Comparison of ENCODE assay signal across 7 cellular contexts in the genomic region with DNA sequence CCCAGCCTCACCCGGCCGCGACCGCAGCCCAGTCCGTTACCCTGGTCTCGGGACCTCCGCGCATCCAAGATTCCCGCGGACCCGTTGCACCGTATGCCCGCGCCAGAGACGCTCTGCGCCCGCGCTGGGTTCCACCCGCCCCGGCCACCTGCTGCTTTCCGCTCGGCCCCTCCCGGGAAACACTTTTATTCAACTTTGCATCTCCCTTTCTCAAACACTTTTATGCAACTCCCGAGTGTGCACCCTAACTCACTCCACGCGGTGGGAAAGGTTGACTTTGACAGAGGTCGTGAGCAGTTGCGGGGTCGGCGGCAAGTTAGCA. TPM values are rescaled to one million over a fixed set of nuclear protein-coding genes. Genes with fewer than 3 reads are reported as not detected.
A peak's percentile ranks its signal among the peaks of the same experiment; 100 is the strongest.
DNase-seq lines count a peak whose midpoint lies in the region; ATAC-seq, FAIRE-seq and TF ChIP-seq lines count a peak whose summit lies in the region.

A gene with protein sequence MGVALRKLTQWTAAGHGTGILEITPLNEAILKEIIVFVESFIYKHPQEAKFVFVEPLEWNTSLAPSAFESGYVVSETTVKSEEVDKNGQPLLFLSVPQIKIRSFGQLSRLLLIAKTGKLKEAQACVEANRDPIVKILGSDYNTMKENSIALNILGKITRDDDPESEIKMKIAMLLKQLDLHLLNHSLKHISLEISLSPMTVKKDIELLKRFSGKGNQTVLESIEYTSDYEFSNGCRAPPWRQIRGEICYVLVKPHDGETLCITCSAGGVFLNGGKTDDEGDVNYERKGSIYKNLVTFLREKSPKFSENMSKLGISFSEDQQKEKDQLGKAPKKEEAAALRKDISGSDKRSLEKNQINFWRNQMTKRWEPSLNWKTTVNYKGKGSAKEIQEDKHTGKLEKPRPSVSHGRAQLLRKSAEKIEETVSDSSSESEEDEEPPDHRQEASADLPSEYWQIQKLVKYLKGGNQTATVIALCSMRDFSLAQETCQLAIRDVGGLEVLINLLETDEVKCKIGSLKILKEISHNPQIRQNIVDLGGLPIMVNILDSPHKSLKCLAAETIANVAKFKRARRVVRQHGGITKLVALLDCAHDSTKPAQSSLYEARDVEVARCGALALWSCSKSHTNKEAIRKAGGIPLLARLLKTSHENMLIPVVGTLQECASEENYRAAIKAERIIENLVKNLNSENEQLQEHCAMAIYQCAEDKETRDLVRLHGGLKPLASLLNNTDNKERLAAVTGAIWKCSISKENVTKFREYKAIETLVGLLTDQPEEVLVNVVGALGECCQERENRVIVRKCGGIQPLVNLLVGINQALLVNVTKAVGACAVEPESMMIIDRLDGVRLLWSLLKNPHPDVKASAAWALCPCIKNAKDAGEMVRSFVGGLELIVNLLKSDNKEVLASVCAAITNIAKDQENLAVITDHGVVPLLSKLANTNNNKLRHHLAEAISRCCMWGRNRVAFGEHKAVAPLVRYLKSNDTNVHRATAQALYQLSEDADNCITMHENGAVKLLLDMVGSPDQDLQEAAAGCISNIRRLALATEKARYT (minus strand): TSS at position 126 of the 322 bp plus-strand sequence. CDS start 3,937 bp downstream, outside the sequence.

- peak within 1 kb of the TSS; percentile 67 for H3K4me3 Mint-ChIP-seq in activated CD8-positive, alpha-beta memory T cell treated with anti-CD3 and anti-CD28 coated beads, Interleukin-2, amount 10 ng/mL, durations not matched to agents 7 days and 5 days

- in situ Hi-C loops in G401 (cut with HindIII; ENCODE audit: low sequenced_read_pairs) = no loop called here

- CTCF ChIA-PET in activated CD8-positive, alpha-beta memory T cell treated with anti-CD3 and anti-CD28 coated beads, Interleukin-2, amount 10 ng/mL, durations not matched to agents 7 days and 5 days (lab: Charles Lee) = no interaction called here

- no peak within 1 kb of the TSS for H3K27ac Mint-ChIP-seq in activated CD8-positive, alpha-beta memory T cell treated with anti-CD3 and anti-CD28 coated beads, Interleukin-2, amount 10 ng/mL, durations not matched to agents 7 days and 5 days

- no peak for ATAC-seq in activated CD8-positive, alpha-beta memory T cell treated with anti-CD3 and anti-CD28 coated beads, Interleukin-2, amount 10 ng/mL, durations not matched to agents 7 days and 5 days
- no peak for ATAC-seq in HG03342 (IDR thresholded peaks at IDR 0.05; ENCODE audit: unreplicated experiment)

- TF ChIP-seq CTCF in HFF-Myc (IDR thresholded peaks at IDR 0.05; ENCODE audit: low read depth, low read length, missing control alignments) = no peak

- 3 to 5% (median 3%) methylated on average over 29 to 30 of the region's 30 CpGs for WGBS in small intestine, 3 donors

- H3K9me3 ChIP-seq in iPS-15b (ENCODE audit: control insufficient read depth, insufficient read depth, low read length) = no peaks in the 10 kb centered on the region
- no peaks in the 10 kb centered on the region for H3K9me3 ChIP-seq in small intestine (ENCODE audit: control insufficient read depth, low read depth)

- H3K4me3 ChIP-seq in HFF-Myc (replicated peaks; ENCODE audit: low read depth, low read length) (peak within 1 kb of the TSS; percentile 65), iPS-15b (ENCODE audit: low read depth, low read length) (peak within 1 kb of the TSS; percentile 92), small intestine (ENCODE audit: low read depth in 1 of 2, low read length in 2 of 2) (peak within 1 kb of the TSS; percentile 19 to 49)

- H3K4me1 Mint-ChIP-seq in activated CD8-positive, alpha-beta memory T cell treated with anti-CD3 and anti-CD28 coated beads, Interleukin-2, amount 10 ng/mL, durations not matched to agents 7 days and 5 days = peaks cover 14% of the 10 kb centered on the region

- no peaks in the 10 kb centered on the region for H3K36me3 ChIP-seq in iPS-15b (ENCODE audit: control insufficient read depth, insufficient read depth, low read length)
- H3K36me3 ChIP-seq in small intestine (ENCODE audit: control insufficient read depth in 2 of 2, insufficient read depth in 2 of 2, low read length in 2 of 2) = no peaks in the 10 kb centered on the region

- H3K9me3 Mint-ChIP-seq in activated CD8-positive, alpha-beta memory T cell treated with anti-CD3 and anti-CD28 coated beads, Interleukin-2, amount 10 ng/mL, durations not matched to agents 7 days and 5 days (ENCODE audit: low read depth) = no peaks in the 10 kb centered on the region

- H3K27me3 Mint-ChIP-seq in activated CD8-positive, alpha-beta memory T cell treated with anti-CD3 and anti-CD28 coated beads, Interleukin-2, amount 10 ng/mL, durations not matched to agents 7 days and 5 days = peaks cover 53% of the 10 kb centered on the region

- H3K9ac ChIP-seq in iPS-15b (ENCODE audit: low read depth, low read length) = peak within 1 kb of the TSS; percentile 62

- H3K27me3 ChIP-seq in iPS-15b (ENCODE audit: control insufficient read depth, insufficient read depth, low read length) = peaks cover 16% of the 10 kb centered on the region
- peaks cover 0 to 2% of the 10 kb centered on the region in 2 donors for H3K27me3 ChIP-seq in small intestine (ENCODE audit: control insufficient read depth in 2 of 2, insufficient read depth in 2 of 2, low read length in 2 of 2)

- H3K4me1 ChIP-seq in iPS-15b (ENCODE audit: control insufficient read depth, insufficient read depth, low read length) = peaks cover 4% of the 10 kb centered on the region
- H3K4me1 ChIP-seq in small intestine (ENCODE audit: control insufficient read depth in 2 of 2, insufficient read depth in 1 of 2, low read depth in 1 of 2, low read length in 1 of 2) = no peaks in the 10 kb centered on the region

- no peak for FAIRE-seq in small intestine (lab: Jason Lieb, UNC)

- H3K36me3 Mint-ChIP-seq in activated CD8-positive, alpha-beta memory T cell treated with anti-CD3 and anti-CD28 coated beads, Interleukin-2, amount 10 ng/mL, durations not matched to agents 7 days and 5 days = no peaks in the 10 kb centered on the region

- DNase-seq in HFF-Myc (ENCODE audit: extremely low read depth, low read depth) = no peak
- no peak for DNase-seq in activated CD8-positive, alpha-beta memory T cell treated with anti-CD3 and anti-CD28 coated beads, Interleukin-2, amount 10 ng/mL, durations not matched to agents 7 days and 5 days
- no peak for DNase-seq in small intestine
- DNase-seq in foreskin melanocyte = no peak
- DNase-seq in G401 (ENCODE audit: low spot score) = no peak

- H3K27ac ChIP-seq in small intestine (ENCODE audit: low read depth in 1 of 2, low read length in 1 of 2) = no peak within 1 kb of the TSS

RNA-seq across cellular contexts. Expression of the gene that starts here (rescaled TPM):
- not detected for total RNA-seq in activated CD8-positive, alpha-beta memory T cell treated with anti-CD3 and anti-CD28 coated beads, Interleukin-2, amount 10 ng/mL, durations not matched to agents 7 days and 5 days
- under 1 TPM in 1 of 3 donors, not detected in 2; 0.04 TPM for polyA plus RNA-seq in small intestine
- not detected in 2 replicates for total RNA-seq in G401 (2014; rRNA removed; shearing (Covaris generic))

Comparison
In these comparisons a context has a peak if more than half of its experiments do, and no peak if none do; other contexts are left out.
1. H3K4me3 ChIP-seq: peak in every context shown above with its lines; median percentile 92 in iPS-15b; 65 in HFF-Myc; 34 in small intestine.